ENCODE assay signal across 29 cellular contexts in genomic region chr5:63686938-63687337, GRCh38.
DNase-seq lines count a peak whose midpoint lies in the region; ATAC-seq, FAIRE-seq and TF ChIP-seq lines count a peak whose summit lies in the region.
"Had no signal": no experiment of that assay in that cellular context is flagged by ENCODE, and none has a peak within 500 bp of the region (broad histone marks: within the 10 kb centered on the region; RNA-seq: fewer than 3 reads in every experiment).

No MANE protein-coding gene starts in this region.

- H4K20me1 ChIP-seq in HepG2 (ENCODE audit: insufficient read depth, low read length), result no peaks in the 10 kb centered on the region

- H3K9me3 ChIP-seq in iPS-20b (ENCODE audit: insufficient read depth, low read depth, low read length) (no peaks in the 10 kb centered on the region), HepG2 (ENCODE audit: low read length) (peaks cover 10% of the 10 kb centered on the region; the same call in 1 of the 2 replicates)
- H3K9me3 ChIP-seq: body of pancreas, tibial artery had no signal

- no peak for FAIRE-seq in HepG2 (lab: Jason Lieb, UNC)
- FAIRE-seq: HTR-8/SVneo, islet of Langerhans had no signal

- in situ Hi-C loops in HepG2 (cut with HindIII; ENCODE audit: extremely low pct_ligation_motif_present, low pct_unique_long_range_greater_than_20kb), result no loop called here

- H2AFZ ChIP-seq in HepG2 (ENCODE audit: low read length), result no peak overlapping the region

- peak; percentile 63 for DNase-seq in DMS 273 (lab: John Stamatoyannopoulos, UW; ENCODE audit: unreplicated experiment)
- no peak for DNase-seq in DMS 273 treated with DMSO at 0.1 percent for 48 hours (lab: John Stamatoyannopoulos, UW)
- peak; percentile 38 for DNase-seq in HT1080 (ENCODE audit: low read depth)
- peak; percentile 0 for DNase-seq in RPMI7951 (ENCODE audit: low read depth)
- no peak for DNase-seq in HepG2 (ENCODE audit: low spot score)
- DNase-seq in stimulated activated naive CD8-positive, alpha-beta T cell treated with anti-CD3 and anti-CD28 coated beads, Interleukin-15, Interleukin-2, amounts not matched to agents 100 U/mL and 50 U/mL, for 24 hours, result no peak
- DNase-seq: activated CD4-positive, alpha-beta T cell treated with anti-CD3 and anti-CD28 coated beads, Interleukin-2, amount 10 ng/mL, durations not matched to agents 7 days and 5 days; activated naive CD4-positive, alpha-beta T cell; activated T-cell treated with anti-CD3 and anti-CD28 coated beads, Interleukin-2, amount 50 U/mL, for 48 hours; body of pancreas; cerebellar nuclear complex; GDM1; HCEC 1CT; KG1; left ventricle myocardium inferior; naive thymus-derived CD4-positive, alpha-beta T cell; NCI-H187 treated with DMSO at 0.1 percent for 48 hours; NCI-H2227 treated with DMSO at 0.1 percent for 48 hours; NCI-H82; stomach; tibial artery; WERI-Rb-1 had no signal

- no peak for TF ChIP-seq EP300 in HepG2 (IDR thresholded peaks at IDR 0.05; ENCODE audit: low read depth in 2 of 2, low read length in 2 of 2)
- no peak for TF ChIP-seq EP300 in HepG2 (CRISPR knock-in tag; IDR thresholded peaks at IDR 0.05; ENCODE audit: borderline replicate concordance)

- H3K4me3 ChIP-seq in iPS-20b (ENCODE audit: low read length) (peak overlapping the region; percentile 13; the same call in 1 of the 2 replicates), HepG2 (replicated peaks in 1 of 3; ENCODE audit: insufficient read depth in 1 of 3, low read depth in 2 of 3, low read length in 3 of 3) (no peak overlapping the region)
- H3K4me3 ChIP-seq: body of pancreas, dorsolateral prefrontal cortex, left ventricle myocardium inferior, stomach, tibial artery had no signal

- TF ChIP-seq RAD21 in HepG2 (CRISPR knock-in tag; IDR thresholded peaks at IDR 0.05), result no peak

- H3K79me2 ChIP-seq in HepG2 (ENCODE audit: insufficient read depth, low read length), result no peaks in the 10 kb centered on the region

- no TSS peak for BruUV-seq in HepG2 (replicated peaks; lab: Mats Ljungman, UMichigan)

- ATAC-seq in GM19397 (IDR thresholded peaks at IDR 0.05; ENCODE audit: unreplicated experiment), result no peak
- ATAC-seq in HepG2, result no peak
- no peak for ATAC-seq in stimulated activated naive CD8-positive, alpha-beta T cell treated with anti-CD3 and anti-CD28 coated beads, Interleukin-15, Interleukin-2, amounts not matched to agents 100 U/mL and 50 U/mL, for 24 hours
- ATAC-seq: body of pancreas; naive thymus-derived CD4-positive, alpha-beta T cell; Right ventricle myocardium inferior had no signal

- H3K4me2 ChIP-seq in HepG2 (ENCODE audit: low read depth, low read length), result no peak overlapping the region

- H3K27me3 ChIP-seq in iPS-20b (ENCODE audit: insufficient read depth, low read length) (no peaks in the 10 kb centered on the region), HepG2 (ENCODE audit: control insufficient read depth in 1 of 2, insufficient read depth in 2 of 2, low read length in 2 of 2) (no peaks in the 10 kb centered on the region)
- H3K27me3 ChIP-seq: body of pancreas, dorsolateral prefrontal cortex, stomach, tibial artery had no signal

- CTCF ChIA-PET in HepG2 (lab: Yijun Ruan, JAX; ENCODE audit: low intra/inter-chr PET ratio, low total read pairs), result no interaction called here

- intact Hi-C loops in HepG2 (cut with micrococcal nuclease; ENCODE audit: unreplicated experiment), result no loop called here

- WGBS in HepG2 (ENCODE audit: low lambda C conversion rate), result 15% methylated on average over 5 of the region's 5 CpGs

- POLR2A ChIA-PET in HepG2 (lab: Yijun Ruan, JAX), result no interaction called here

- H3K9ac ChIP-seq in iPS-20b (ENCODE audit: low read depth, low read length) (no peak overlapping the region), HepG2 (ENCODE audit: insufficient read depth, low read depth, low read length) (no peak overlapping the region)

- H3K27ac ChIP-seq in iPS-20b (ENCODE audit: low read length) (no peak overlapping the region), HepG2 (ENCODE audit: extremely low read length, insufficient read depth, low read length) (no peak overlapping the region)
- H3K27ac ChIP-seq: 22Rv1, body of pancreas, dorsolateral prefrontal cortex, left ventricle myocardium inferior, stomach, tibial artery, WERI-Rb-1 had no signal

- H3K4me1 ChIP-seq in iPS-20b (ENCODE audit: insufficient read depth, low read length), result peaks cover 19% of the 10 kb centered on the region
- no peaks in the 10 kb centered on the region for H3K4me1 ChIP-seq in HepG2 (ENCODE audit: insufficient read depth, low read length)
- H3K4me1 ChIP-seq: body of pancreas, left ventricle myocardium inferior, stomach, tibial artery had no signal

- no peaks in the 10 kb centered on the region for H3K36me3 ChIP-seq in iPS-20b (ENCODE audit: insufficient read depth, low read depth, low read length)
- no peaks in the 10 kb centered on the region for H3K36me3 ChIP-seq in HepG2 (replicated peaks in 1 of 2; ENCODE audit: control insufficient read depth in 1 of 2, insufficient read depth in 2 of 2, low read length in 2 of 2)
- H3K36me3 ChIP-seq: left ventricle myocardium inferior, stomach, tibial artery, WERI-Rb-1 had no signal

- no peak for TF ChIP-seq CTCF in HepG2 (CRISPR knock-in tag; IDR thresholded peaks at IDR 0.05)

- no peak for TF ChIP-seq POLR2A in HepG2 (IDR thresholded peaks at IDR 0.05; ENCODE audit: insufficient read depth in 1 of 2, low read depth in 2 of 2, low read length in 2 of 2)

TF ChIP-seq in HepG2, 621 proteins besides CTCF, POLR2A, EP300 and RAD21:
- no peak for TF ChIP-seq BCL6 (CRISPR knock-in tag; IDR thresholded peaks at IDR 0.05)
- no peak for TF ChIP-seq PHF21A (CRISPR knock-in tag; IDR thresholded peaks at IDR 0.05)
- TF ChIP-seq, protein P1, sequence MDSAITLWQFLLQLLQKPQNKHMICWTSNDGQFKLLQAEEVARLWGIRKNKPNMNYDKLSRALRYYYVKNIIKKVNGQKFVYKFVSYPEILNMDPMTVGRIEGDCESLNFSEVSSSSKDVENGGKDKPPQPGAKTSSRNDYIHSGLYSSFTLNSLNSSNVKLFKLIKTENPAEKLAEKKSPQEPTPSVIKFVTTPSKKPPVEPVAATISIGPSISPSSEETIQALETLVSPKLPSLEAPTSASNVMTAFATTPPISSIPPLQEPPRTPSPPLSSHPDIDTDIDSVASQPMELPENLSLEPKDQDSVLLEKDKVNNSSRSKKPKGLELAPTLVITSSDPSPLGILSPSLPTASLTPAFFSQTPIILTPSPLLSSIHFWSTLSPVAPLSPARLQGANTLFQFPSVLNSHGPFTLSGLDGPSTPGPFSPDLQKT (CRISPR knock-in tag; IDR thresholded peaks at IDR 0.05; ENCODE audit: borderline replicate concordance), result no peak
- TF ChIP-seq STAT5B (CRISPR knock-in tag; IDR thresholded peaks at IDR 0.05), result no peak
- no peak for TF ChIP-seq SIX1 (CRISPR knock-in tag; IDR thresholded peaks at IDR 0.05; ENCODE audit: borderline replicate concordance)
- no peak for TF ChIP-seq ZNF761 (CRISPR knock-in tag; conservative IDR thresholded peaks at IDR 0.05)
- TF ChIP-seq ZNF569 (CRISPR knock-in tag; IDR thresholded peaks at IDR 0.05; ENCODE audit: borderline replicate concordance), result no peak
- TF ChIP-seq ZNF101 (CRISPR knock-in tag; IDR thresholded peaks at IDR 0.05; ENCODE audit: borderline replicate concordance, low read depth), result no peak
- TF ChIP-seq HDAC2 (CRISPR knock-in tag; IDR thresholded peaks at IDR 0.05), result no peak
TF ChIP-seq in HepG2: peak in this region for 0.

Comparison
In these comparisons a context has a peak if more than half of its experiments do, and no peak if none do; other contexts are left out.
1. DNase-seq: peak in DMS 273 (single experiment), HT1080 (single experiment) and RPMI7951 (single experiment); none in DMS 273 treated with DMSO at 0.1 percent for 48 hours (single experiment), HepG2 (single experiment) and stimulated activated naive CD8-positive, alpha-beta T cell treated with anti-CD3 and anti-CD28 coated beads, Interleukin-15, Interleukin-2, amounts not matched to agents 100 U/mL and 50 U/mL, for 24 hours (single experiment).